ENCODE assay signal across 26 cellular contexts in the genomic region with DNA sequence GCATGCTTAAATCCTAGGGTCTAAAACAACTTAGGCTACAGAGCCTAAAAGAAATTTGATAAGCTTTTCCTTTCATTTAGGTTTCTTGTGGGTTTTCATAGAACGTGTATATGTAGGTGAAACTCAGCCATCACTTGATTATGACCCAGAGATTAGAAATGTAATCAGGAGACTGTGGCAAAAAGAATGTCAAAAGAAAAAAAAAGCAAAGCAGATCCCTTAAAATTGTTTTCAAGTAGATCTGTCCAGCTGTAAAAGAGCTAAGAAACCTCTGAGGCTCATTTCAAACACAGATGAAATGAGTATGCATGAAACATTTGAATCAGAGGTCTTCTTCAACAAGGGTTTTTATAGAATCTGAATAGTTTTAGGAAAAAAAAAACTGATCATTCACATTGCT.
DNase-seq lines count a peak whose midpoint lies in the region; ATAC-seq and TF ChIP-seq lines count a peak whose summit lies in the region.
"Had no signal": no experiment of that assay in that cellular context is flagged by ENCODE, and none has a peak within 500 bp of the region (broad histone marks: within the 10 kb centered on the region; RNA-seq: fewer than 3 reads in every experiment).

No MANE protein-coding gene starts in this region.

- in situ Hi-C loops in GM23248 (cut with MboI): loop anchor here (25.0 kb wide), 1 partner anchor 467 kb away; no protein-coding TSS in a partner anchor

- ATAC-seq in GM18505 (IDR thresholded peaks at IDR 0.05; ENCODE audit: unreplicated experiment): no peak
- ATAC-seq: GM23338, Right ventricle myocardium inferior had no signal

- no peak overlapping the region for H3K4me2 ChIP-seq in GM23248 (ENCODE audit: unreplicated experiment)
- H3K4me2 ChIP-seq: GM23338, PC-9 had no signal

- no peak overlapping the region for H3K27ac ChIP-seq in GM23248
- no peak overlapping the region for H3K27ac ChIP-seq in colonic mucosa
- H3K27ac ChIP-seq: PC-9, SJCRH30 had no signal

- peaks cover 62% of the 10 kb centered on the region for H3K4me1 Mint-ChIP-seq in activated CD4-positive, alpha-beta memory T cell treated with anti-CD3 and anti-CD28 coated beads, Interleukin-2, amount 10 ng/mL, durations not matched to agents 7 days and 5 days
- H3K4me1 Mint-ChIP-seq in activated CD4-positive, alpha-beta memory T cell treated with anti-CD3 and anti-CD28 coated beads for 36 hours (ENCODE audit: low read depth): peaks cover 19% of the 10 kb centered on the region
- peaks cover 68% of the 10 kb centered on the region for H3K4me1 Mint-ChIP-seq in T-helper 2 cell treated with Interferon-gamma antibody and Interleukin-4, amounts not matched to agents 5 μg/mL and 100 μg/mL, for 36 hours (ENCODE audit: low read depth)

- H4K20me1 ChIP-seq in GM23248 (ENCODE audit: insufficient read depth): no peaks in the 10 kb centered on the region
- H4K20me1 ChIP-seq: BLaER1 treated with 17β-estradiol and CSF1 and Interleukin-3, amounts not matched to agents 10 nM and 100 nM had no signal

- intact Hi-C loops in activated CD4-positive, alpha-beta memory T cell treated with anti-CD3 and anti-CD28 coated beads for 36 hours (cut with micrococcal nuclease): loop anchor here (5.0 kb wide), 1 partner anchor 247 kb away; no protein-coding TSS in a partner anchor
- intact Hi-C loops in colonic mucosa (cut with DNase I): no loop called here

- TF ChIP-seq CTCF in fibroblast of villous mesenchyme (IDR thresholded peaks at IDR 0.05; ENCODE audit: insufficient read depth, low read depth, low read length) (no peak), colonic mucosa (IDR thresholded peaks at IDR 0.05) (no peak)

- H3F3A ChIP-seq in GM23248 (ENCODE audit: insufficient read depth): 0 out of 2 replicates have a peak, but pooled peaks cover 9% of the 10 kb centered on the region

- no peaks in the 10 kb centered on the region for H3K27me3 ChIP-seq in GM23248 (replicated peaks; ENCODE audit: insufficient read depth)
- H3K27me3 ChIP-seq in colonic mucosa: no peaks in the 10 kb centered on the region
- H3K27me3 ChIP-seq: BLaER1 treated with 17β-estradiol and CSF1 and Interleukin-3, amounts not matched to agents 10 nM and 100 nM; MG63 had no signal

- H3K27me3 Mint-ChIP-seq in activated CD4-positive, alpha-beta memory T cell treated with anti-CD3 and anti-CD28 coated beads, Interleukin-2, amount 10 ng/mL, durations not matched to agents 7 days and 5 days: no peaks in the 10 kb centered on the region
- peaks cover 11% of the 10 kb centered on the region for H3K27me3 Mint-ChIP-seq in activated CD4-positive, alpha-beta memory T cell treated with anti-CD3 and anti-CD28 coated beads for 36 hours
- H3K27me3 Mint-ChIP-seq in T-helper 2 cell treated with Interferon-gamma antibody and Interleukin-4, amounts not matched to agents 5 μg/mL and 100 μg/mL, for 36 hours (ENCODE audit: low read depth): no peaks in the 10 kb centered on the region
- H3K27me3 Mint-ChIP-seq: CD4-positive, alpha-beta memory T cell had no signal

- H3K9me2 ChIP-seq in GM23248 (ENCODE audit: insufficient read depth): no peaks in the 10 kb centered on the region

- CTCF ChIA-PET in activated CD4-positive, alpha-beta memory T cell treated with anti-CD3 and anti-CD28 coated beads, Interleukin-2, amount 10 ng/mL, durations not matched to agents 7 days and 5 days (lab: Charles Lee): interaction anchor here (0.8 to 1.0 kb wide), 2 partner anchors 67 to 341 kb away, joined by 3 read pairs; partner anchors contain the start of gene PRDM1
- CTCF ChIA-PET in activated CD4-positive, alpha-beta memory T cell treated with anti-CD3 and anti-CD28 coated beads for 36 hours (lab: Charles Lee): interaction anchor here (0.8 to 1.2 kb wide), 2 partner anchors 10 to 313 kb away, joined by 3 read pairs; no protein-coding TSS in a partner anchor

- no peak overlapping the region for H2AFZ ChIP-seq in GM23248
- H2AFZ ChIP-seq: GM23338, PC-9 had no signal

- 37 to 42% methylated on average over 1 of the region's 1 CpG for WGBS in GM23248 (ENCODE audit: low coverage in 1 of 2, low lambda C conversion rate in 2 of 2, missing lambda C conversion rate in 2 of 2), 2 experiments

- peaks cover 7% of the 10 kb centered on the region for H3K9me3 Mint-ChIP-seq in activated CD4-positive, alpha-beta memory T cell treated with anti-CD3 and anti-CD28 coated beads, Interleukin-2, amount 10 ng/mL, durations not matched to agents 7 days and 5 days
- no peaks in the 10 kb centered on the region for H3K9me3 Mint-ChIP-seq in activated CD4-positive, alpha-beta memory T cell treated with anti-CD3 and anti-CD28 coated beads for 36 hours
- H3K9me3 Mint-ChIP-seq in T-helper 2 cell treated with Interferon-gamma antibody and Interleukin-4, amounts not matched to agents 5 μg/mL and 100 μg/mL, for 36 hours: no peaks in the 10 kb centered on the region
- H3K9me3 Mint-ChIP-seq: CD4-positive, alpha-beta memory T cell; GM23338; H9 had no signal

- no peaks in the 10 kb centered on the region for H3K79me2 ChIP-seq in GM23248 (ENCODE audit: insufficient read depth)

- H3K36me3 ChIP-seq in GM23248 (ENCODE audit: low read depth): no peaks in the 10 kb centered on the region
- no peaks in the 10 kb centered on the region for H3K36me3 ChIP-seq in colonic mucosa
- H3K36me3 ChIP-seq: BLaER1 treated with 17β-estradiol and CSF1 and Interleukin-3, amounts not matched to agents 10 nM and 100 nM; MG63; SJCRH30 had no signal

- H3K4me1 ChIP-seq in GM23248 (ENCODE audit: insufficient read depth): peaks cover 23% of the 10 kb centered on the region
- H3K4me1 ChIP-seq in colonic mucosa: no peaks in the 10 kb centered on the region
- H3K4me1 ChIP-seq: SJCRH30 had no signal

- POLR2A ChIA-PET in activated CD4-positive, alpha-beta memory T cell treated with anti-CD3 and anti-CD28 coated beads, Interleukin-2, amount 10 ng/mL, durations not matched to agents 7 days and 5 days (lab: Charles Lee): interaction anchor here (2.0 kb wide), 1 partner anchor 46 kb away, joined by 5 read pairs; no protein-coding TSS in a partner anchor
- POLR2A ChIA-PET in activated CD4-positive, alpha-beta memory T cell treated with anti-CD3 and anti-CD28 coated beads for 36 hours (lab: Charles Lee): no interaction called here

- H3K9ac ChIP-seq in GM23248: no peak overlapping the region
- H3K9ac ChIP-seq in colonic mucosa (ENCODE audit: low read depth in 2 of 2, low read length in 2 of 2): no peak overlapping the region
- H3K9ac ChIP-seq: BLaER1 treated with 17β-estradiol and CSF1 and Interleukin-3, amounts not matched to agents 10 nM and 100 nM had no signal

- DNase-seq in activated CD4-positive, alpha-beta memory T cell treated with anti-CD3 and anti-CD28 coated beads, Interleukin-2, amount 10 ng/mL, durations not matched to agents 7 days and 5 days: no peak
- DNase-seq in activated CD4-positive, alpha-beta memory T cell treated with anti-CD3 and anti-CD28 coated beads for 36 hours: no peak
- peak; percentile 22 for DNase-seq in GM23248
- no peak for DNase-seq in T-helper 2 cell treated with Interferon-gamma antibody and Interleukin-4, amounts not matched to agents 5 μg/mL and 100 μg/mL, for 36 hours (ENCODE audit: low spot score)
- DNase-seq in fibroblast of villous mesenchyme (ENCODE audit: low read depth): peak; percentile 28
- DNase-seq in colonic mucosa: no peak
- DNase-seq in NCI-H69 (lab: John Stamatoyannopoulos, UW): no peak
- DNase-seq: CD4-positive, alpha-beta memory T cell; COR-L47; DMS53; H9; KBM-7; MG63; NCI-H1105 treated with DMSO at 0.1 percent for 48 hours; NCI-H146; NCI-H1930; NCI-H446; NCI-H524 treated with DMSO at 0.1 percent for 48 hours; NCI-H82; NK-92 treated with Interleukin-12 subunit alpha and Interleukin-12 subunit beta, amount 100 ng/mL, for 24 hours; PC-9; SJCRH30 had no signal

- H3K27ac Mint-ChIP-seq in activated CD4-positive, alpha-beta memory T cell treated with anti-CD3 and anti-CD28 coated beads, Interleukin-2, amount 10 ng/mL, durations not matched to agents 7 days and 5 days: peak overlapping the region; percentile 57
- H3K27ac Mint-ChIP-seq in activated CD4-positive, alpha-beta memory T cell treated with anti-CD3 and anti-CD28 coated beads for 36 hours: no peak overlapping the region
- peak overlapping the region; percentile 73 for H3K27ac Mint-ChIP-seq in T-helper 2 cell treated with Interferon-gamma antibody and Interleukin-4, amounts not matched to agents 5 μg/mL and 100 μg/mL, for 36 hours
- H3K27ac Mint-ChIP-seq: GM23338 had no signal

- TF ChIP-seq POLR2A in GM18505 (IDR thresholded peaks at IDR 0.05; ENCODE audit: borderline replicate concordance, extremely low read depth, insufficient read depth, insufficient read length): no peak

- H3K4me3 ChIP-seq in GM23248 (no peak overlapping the region), fibroblast of villous mesenchyme (ENCODE audit: low read depth, low read length) (no peak overlapping the region), colonic mucosa (no peak overlapping the region)
- H3K4me3 ChIP-seq: BLaER1 treated with 17β-estradiol and CSF1 and Interleukin-3, amounts not matched to agents 10 nM and 100 nM; GM23338; MG63; PC-9; SJCRH30 had no signal

- H3K9me3 ChIP-seq in GM23248 (ENCODE audit: low read depth): no peaks in the 10 kb centered on the region
- no peaks in the 10 kb centered on the region for H3K9me3 ChIP-seq in colonic mucosa
- H3K9me3 ChIP-seq: MG63, SJCRH30 had no signal

- H3K4me3 Mint-ChIP-seq in activated CD4-positive, alpha-beta memory T cell treated with anti-CD3 and anti-CD28 coated beads, Interleukin-2, amount 10 ng/mL, durations not matched to agents 7 days and 5 days: no peak overlapping the region
- H3K4me3 Mint-ChIP-seq in activated CD4-positive, alpha-beta memory T cell treated with anti-CD3 and anti-CD28 coated beads for 36 hours: no peak overlapping the region
- peak overlapping the region; percentile 35 for H3K4me3 Mint-ChIP-seq in T-helper 2 cell treated with Interferon-gamma antibody and Interleukin-4, amounts not matched to agents 5 μg/mL and 100 μg/mL, for 36 hours
- H3K4me3 Mint-ChIP-seq: CD4-positive, alpha-beta memory T cell; GM23338; H9 had no signal

- peaks cover 17% of the 10 kb centered on the region for H3K36me3 Mint-ChIP-seq in activated CD4-positive, alpha-beta memory T cell treated with anti-CD3 and anti-CD28 coated beads, Interleukin-2, amount 10 ng/mL, durations not matched to agents 7 days and 5 days (ENCODE audit: low read depth)
- H3K36me3 Mint-ChIP-seq in activated CD4-positive, alpha-beta memory T cell treated with anti-CD3 and anti-CD28 coated beads for 36 hours: no peaks in the 10 kb centered on the region
- peaks cover 2% of the 10 kb centered on the region for H3K36me3 Mint-ChIP-seq in T-helper 2 cell treated with Interferon-gamma antibody and Interleukin-4, amounts not matched to agents 5 μg/mL and 100 μg/mL, for 36 hours (ENCODE audit: low read depth)
- H3K36me3 Mint-ChIP-seq: CD4-positive, alpha-beta memory T cell had no signal

Comparison
In these comparisons a context has a peak if more than half of its experiments do, and no peak if none do; other contexts are left out.
1. DNase-seq: peak in GM23248 (single experiment) and fibroblast of villous mesenchyme (single experiment); none in activated CD4-positive, alpha-beta memory T cell treated with anti-CD3 and anti-CD28 coated beads, Interleukin-2, amount 10 ng/mL, durations not matched to agents 7 days and 5 days (single experiment), activated CD4-positive, alpha-beta memory T cell treated with anti-CD3 and anti-CD28 coated beads for 36 hours (single experiment), T-helper 2 cell treated with Interferon-gamma antibody and Interleukin-4, amounts not matched to agents 5 μg/mL and 100 μg/mL, for 36 hours (single experiment), colonic mucosa (single experiment) and NCI-H69 (single experiment).